Comparison of ENCODE assay signal across 1 cellular context in genomic region chr1:109237512-109237911, GRCh38.
TF ChIP-seq lines count a peak whose summit lies in the region.

No MANE protein-coding gene starts in this region.

TF ChIP-seq in GM23338, 12 proteins besides CTCF, POLR2A, EP300 and RAD21:
- TF ChIP-seq JUNB (IDR thresholded peaks at IDR 0.05; ENCODE audit: unreplicated experiment) = no peak
- TF ChIP-seq STAT1 (IDR thresholded peaks at IDR 0.05; ENCODE audit: unreplicated experiment) = no peak
- no peak for TF ChIP-seq POLR2AphosphoS5 (IDR thresholded peaks at IDR 0.05; ENCODE audit: low read depth)
- TF ChIP-seq EZH2phosphoT487 (IDR thresholded peaks at IDR 0.05; ENCODE audit: unreplicated experiment) = no peak
- TF ChIP-seq ZNF331 (CRISPR knock-in tag; IDR thresholded peaks at IDR 0.05; ENCODE audit: low read depth) = no peak
- no peak for TF ChIP-seq ETS1 (IDR thresholded peaks at IDR 0.05)
- TF ChIP-seq NANOG (IDR thresholded peaks at IDR 0.05; ENCODE audit: borderline replicate concordance) = no peak
- no peak for TF ChIP-seq ZNF114 (CRISPR knock-in tag; IDR thresholded peaks at IDR 0.05)
- TF ChIP-seq, protein P1, sequence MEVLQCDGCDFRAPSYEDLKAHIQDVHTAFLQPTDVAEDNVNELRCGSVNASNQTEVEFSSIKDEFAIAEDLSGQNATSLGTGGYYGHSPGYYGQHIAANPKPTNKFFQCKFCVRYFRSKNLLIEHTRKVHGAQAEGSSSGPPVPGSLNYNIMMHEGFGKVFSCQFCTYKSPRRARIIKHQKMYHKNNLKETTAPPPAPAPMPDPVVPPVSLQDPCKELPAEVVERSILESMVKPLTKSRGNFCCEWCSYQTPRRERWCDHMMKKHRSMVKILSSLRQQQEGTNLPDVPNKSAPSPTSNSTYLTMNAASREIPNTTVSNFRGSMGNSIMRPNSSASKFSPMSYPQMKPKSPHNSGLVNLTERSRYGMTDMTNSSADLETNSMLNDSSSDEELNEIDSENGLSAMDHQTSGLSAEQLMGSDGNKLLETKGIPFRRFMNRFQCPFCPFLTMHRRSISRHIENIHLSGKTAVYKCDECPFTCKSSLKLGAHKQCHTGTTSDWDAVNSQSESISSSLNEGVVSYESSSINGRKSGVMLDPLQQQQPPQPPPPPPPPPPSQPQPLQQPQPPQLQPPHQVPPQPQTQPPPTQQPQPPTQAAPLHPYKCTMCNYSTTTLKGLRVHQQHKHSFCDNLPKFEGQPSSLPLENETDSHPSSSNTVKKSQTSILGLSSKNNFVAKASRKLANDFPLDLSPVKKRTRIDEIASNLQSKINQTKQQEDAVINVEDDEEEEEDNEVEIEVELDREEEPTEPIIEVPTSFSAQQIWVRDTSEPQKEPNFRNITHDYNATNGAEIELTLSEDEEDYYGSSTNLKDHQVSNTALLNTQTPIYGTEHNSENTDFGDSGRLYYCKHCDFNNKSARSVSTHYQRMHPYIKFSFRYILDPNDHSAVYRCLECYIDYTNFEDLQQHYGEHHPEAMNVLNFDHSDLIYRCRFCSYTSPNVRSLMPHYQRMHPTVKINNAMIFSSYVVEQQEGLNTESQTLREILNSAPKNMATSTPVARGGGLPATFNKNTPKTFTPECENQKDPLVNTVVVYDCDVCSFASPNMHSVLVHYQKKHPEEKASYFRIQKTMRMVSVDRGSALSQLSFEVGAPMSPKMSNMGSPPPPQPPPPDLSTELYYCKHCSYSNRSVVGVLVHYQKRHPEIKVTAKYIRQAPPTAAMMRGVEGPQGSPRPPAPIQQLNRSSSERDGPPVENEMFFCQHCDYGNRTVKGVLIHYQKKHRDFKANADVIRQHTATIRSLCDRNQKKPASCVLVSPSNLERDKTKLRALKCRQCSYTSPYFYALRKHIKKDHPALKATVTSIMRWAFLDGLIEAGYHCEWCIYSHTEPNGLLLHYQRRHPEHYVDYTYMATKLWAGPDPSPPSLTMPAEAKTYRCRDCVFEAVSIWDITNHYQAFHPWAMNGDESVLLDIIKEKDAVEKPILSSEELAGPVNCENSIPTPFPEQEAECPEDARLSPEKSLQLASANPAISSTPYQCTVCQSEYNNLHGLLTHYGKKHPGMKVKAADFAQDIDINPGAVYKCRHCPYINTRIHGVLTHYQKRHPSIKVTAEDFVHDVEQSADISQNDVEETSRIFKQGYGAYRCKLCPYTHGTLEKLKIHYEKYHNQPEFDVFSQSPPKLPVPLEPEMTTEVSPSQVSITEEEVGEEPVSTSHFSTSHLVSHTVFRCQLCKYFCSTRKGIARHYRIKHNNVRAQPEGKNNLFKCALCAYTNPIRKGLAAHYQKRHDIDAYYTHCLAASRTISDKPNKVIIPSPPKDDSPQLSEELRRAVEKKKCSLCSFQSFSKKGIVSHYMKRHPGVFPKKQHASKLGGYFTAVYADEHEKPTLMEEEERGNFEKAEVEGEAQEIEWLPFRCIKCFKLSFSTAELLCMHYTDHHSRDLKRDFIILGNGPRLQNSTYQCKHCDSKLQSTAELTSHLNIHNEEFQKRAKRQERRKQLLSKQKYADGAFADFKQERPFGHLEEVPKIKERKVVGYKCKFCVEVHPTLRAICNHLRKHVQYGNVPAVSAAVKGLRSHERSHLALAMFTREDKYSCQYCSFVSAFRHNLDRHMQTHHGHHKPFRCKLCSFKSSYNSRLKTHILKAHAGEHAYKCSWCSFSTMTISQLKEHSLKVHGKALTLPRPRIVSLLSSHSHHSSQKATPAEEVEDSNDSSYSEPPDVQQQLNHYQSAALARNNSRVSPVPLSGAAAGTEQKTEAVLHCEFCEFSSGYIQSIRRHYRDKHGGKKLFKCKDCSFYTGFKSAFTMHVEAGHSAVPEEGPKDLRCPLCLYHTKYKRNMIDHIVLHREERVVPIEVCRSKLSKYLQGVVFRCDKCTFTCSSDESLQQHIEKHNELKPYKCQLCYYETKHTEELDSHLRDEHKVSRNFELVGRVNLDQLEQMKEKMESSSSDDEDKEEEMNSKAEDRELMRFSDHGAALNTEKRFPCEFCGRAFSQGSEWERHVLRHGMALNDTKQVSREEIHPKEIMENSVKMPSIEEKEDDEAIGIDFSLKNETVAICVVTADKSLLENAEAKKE (CRISPR knock-in tag; IDR thresholded peaks at IDR 0.05) = no peak
- TF ChIP-seq REST (IDR thresholded peaks at IDR 0.05; ENCODE audit: unreplicated experiment) = no peak
- no peak for TF ChIP-seq EZH2 (IDR thresholded peaks at IDR 0.05; ENCODE audit: low read depth, unreplicated experiment)
- TF ChIP-seq CREB1 (CRISPR knock-in tag; IDR thresholded peaks at IDR 0.05; ENCODE audit: low read depth) = no peak
